8 cellular contexts compared by ENCODE assay signal in the genomic region with DNA sequence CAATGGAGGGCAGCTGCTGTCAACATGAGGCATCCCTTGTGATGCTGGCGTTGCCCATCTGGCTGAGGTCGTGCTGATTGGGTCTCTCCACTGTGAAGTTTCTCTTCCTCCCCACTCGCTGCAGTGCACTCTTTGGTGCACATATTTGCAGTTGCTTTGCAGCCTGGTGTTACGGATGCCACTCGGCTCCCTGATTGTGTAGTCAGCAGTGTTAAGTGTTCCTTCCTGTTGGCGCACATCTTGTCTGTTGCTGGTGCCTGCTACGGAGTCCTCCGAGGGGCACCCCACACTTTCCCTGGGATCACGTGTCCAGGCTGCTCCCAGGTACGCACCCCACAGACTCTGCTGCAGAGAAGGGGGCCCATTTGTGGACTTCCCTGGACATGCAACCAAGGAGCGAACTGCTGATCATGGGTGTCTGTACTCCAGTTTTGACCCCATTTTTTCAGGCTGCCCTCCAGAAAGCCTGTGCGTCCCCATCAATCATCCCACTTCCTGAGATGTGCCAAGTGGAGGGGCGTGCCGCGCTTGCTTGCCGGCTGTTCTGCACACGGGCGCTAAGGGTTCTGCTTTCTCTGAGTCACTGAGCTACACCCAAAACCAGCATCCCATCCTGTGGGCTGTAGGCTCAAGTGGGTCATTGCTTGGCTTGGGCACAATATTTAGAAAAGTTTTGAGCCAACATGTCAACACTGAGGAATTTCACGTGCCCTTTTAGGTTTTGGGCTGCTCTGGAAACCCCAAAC.
A peak's percentile ranks its signal among the peaks of the same experiment; 100 is the strongest.
DNase-seq lines count a peak whose midpoint lies in the region; ATAC-seq and TF ChIP-seq lines count a peak whose summit lies in the region.

No MANE protein-coding gene starts in this region.

- no peaks in the 10 kb centered on the region for H3K36me3 Mint-ChIP-seq in activated T-cell treated with anti-CD3 and anti-CD28 coated beads, Interleukin-2, amount 50 U/mL, for 4 hours (ENCODE audit: insufficient read depth)
- no peaks in the 10 kb centered on the region for H3K36me3 Mint-ChIP-seq in activated T-cell treated with anti-CD3 and anti-CD28 coated beads, Interleukin-2, amount 50 U/mL, for 24 hours (ENCODE audit: low read depth)

- H3K27me3 Mint-ChIP-seq in activated T-cell treated with anti-CD3 and anti-CD28 coated beads, Interleukin-2, amount 50 U/mL, for 4 hours (ENCODE audit: low read depth) = peaks cover 24% of the 10 kb centered on the region
- H3K27me3 Mint-ChIP-seq in activated T-cell treated with anti-CD3 and anti-CD28 coated beads, Interleukin-2, amount 50 U/mL, for 24 hours = peaks cover 35% of the 10 kb centered on the region

- H3K27ac ChIP-seq in coronary artery (no peak overlapping the region), substantia nigra (ENCODE audit: low read depth, low read length, poor library complexity, severe bottlenecking) (no peak overlapping the region)

- ATAC-seq in activated T-cell treated with anti-CD3 and anti-CD28 coated beads, Interleukin-2, amount 50 U/mL, for 4 hours = peak; percentile 55 to 56

- no peak for TF ChIP-seq CTCF in coronary artery (IDR thresholded peaks at IDR 0.05)

- DNase-seq in activated T-cell treated with anti-CD3 and anti-CD28 coated beads, Interleukin-2, amount 50 U/mL, for 4 hours = no peak
- no peak for DNase-seq in activated T-cell treated with anti-CD3 and anti-CD28 coated beads, Interleukin-2, amount 50 U/mL, for 24 hours
- DNase-seq in NOMO-1 treated with DMSO at 0.1 percent for 48 hours (lab: John Stamatoyannopoulos, UW; ENCODE audit: unreplicated experiment) (peak; percentile 94), coronary artery (ENCODE audit: low spot score) (no peak), stromal cell of bone marrow (ENCODE audit: low read depth) (peak; percentile 63), NCI-H82 treated with DMSO at 0.1 percent for 48 hours (lab: John Stamatoyannopoulos, UW; ENCODE audit: unreplicated experiment) (no peak), substantia nigra (lab: John Stamatoyannopoulos, UW) (no peak), cerebellum (ENCODE audit: low spot score) (no peak)

- H3K4me3 ChIP-seq in coronary artery = peak overlapping the region; percentile 30

- no peak overlapping the region for H3K27ac Mint-ChIP-seq in activated T-cell treated with anti-CD3 and anti-CD28 coated beads, Interleukin-2, amount 50 U/mL, for 24 hours

- peaks cover 32% of the 10 kb centered on the region for H3K4me1 Mint-ChIP-seq in activated T-cell treated with anti-CD3 and anti-CD28 coated beads, Interleukin-2, amount 50 U/mL, for 4 hours (ENCODE audit: low read depth)
- H3K4me1 Mint-ChIP-seq in activated T-cell treated with anti-CD3 and anti-CD28 coated beads, Interleukin-2, amount 50 U/mL, for 24 hours (ENCODE audit: low read depth) = peaks cover 18% of the 10 kb centered on the region

- H3K9me3 Mint-ChIP-seq in activated T-cell treated with anti-CD3 and anti-CD28 coated beads, Interleukin-2, amount 50 U/mL, for 4 hours = no peaks in the 10 kb centered on the region
- no peaks in the 10 kb centered on the region for H3K9me3 Mint-ChIP-seq in activated T-cell treated with anti-CD3 and anti-CD28 coated beads, Interleukin-2, amount 50 U/mL, for 24 hours

- H3K4me3 Mint-ChIP-seq in activated T-cell treated with anti-CD3 and anti-CD28 coated beads, Interleukin-2, amount 50 U/mL, for 4 hours = no peak overlapping the region
- no peak overlapping the region for H3K4me3 Mint-ChIP-seq in activated T-cell treated with anti-CD3 and anti-CD28 coated beads, Interleukin-2, amount 50 U/mL, for 24 hours

Comparison
In these comparisons a context has a peak if more than half of its experiments do, and no peak if none do; other contexts are left out.
1. DNase-seq: peak in NOMO-1 treated with DMSO at 0.1 percent for 48 hours (single experiment) and stromal cell of bone marrow (single experiment); none in activated T-cell treated with anti-CD3 and anti-CD28 coated beads, Interleukin-2, amount 50 U/mL, for 4 hours (single experiment), activated T-cell treated with anti-CD3 and anti-CD28 coated beads, Interleukin-2, amount 50 U/mL, for 24 hours (single experiment), coronary artery (single experiment), NCI-H82 treated with DMSO at 0.1 percent for 48 hours (single experiment), substantia nigra (0 of 49) and cerebellum (single experiment).